9 cellular contexts compared by ENCODE assay signal in genomic region chr7:44196450-44196872, GRCh38. TPM values are rescaled to one million over a fixed set of nuclear protein-coding genes. Genes with fewer than 3 reads are reported as not detected.
A peak's percentile ranks its signal among the peaks of the same experiment; 100 is the strongest.
DNase-seq lines count a peak whose midpoint lies in the region; ATAC-seq and TF ChIP-seq lines count a peak whose summit lies in the region.
"Had no signal": no experiment of that assay in that cellular context is flagged by ENCODE, and none has a peak within 500 bp of the region (broad histone marks: within the 10 kb centered on the region; RNA-seq: fewer than 3 reads in every experiment).

No MANE protein-coding gene starts in this region.

- no peaks in the 10 kb centered on the region for H3K27me3 ChIP-seq in SJCRH30
- H3K27me3 ChIP-seq in endodermal cell (ENCODE audit: control insufficient read depth, insufficient read depth, low read length, poor library complexity, severe bottlenecking) = peaks cover 14% of the 10 kb centered on the region

- H3K27ac Mint-ChIP-seq in endodermal cell = no peak overlapping the region
- no peak overlapping the region for H3K27ac Mint-ChIP-seq in mesothelial cell of epicardium
- H3K27ac Mint-ChIP-seq: activated naive CD4-positive, alpha-beta T cell treated with anti-CD3 and anti-CD28 coated beads, Interleukin-2, amount 50 U/mL, for 72 hours had no signal

- WGBS in endodermal cell (ENCODE audit: insufficient coverage in 1 of 2, insufficient read length in 1 of 2), 2 experiments = 66 to 68% methylated on average over 3 of the region's 3 CpGs

- no peak for ATAC-seq in HG02870 (IDR thresholded peaks at IDR 0.05; ENCODE audit: unreplicated experiment)
- no peak for ATAC-seq in HG02798 (IDR thresholded peaks at IDR 0.05; ENCODE audit: poor library complexity, unreplicated experiment)
- ATAC-seq: activated naive CD4-positive, alpha-beta T cell treated with anti-CD3 and anti-CD28 coated beads, Interleukin-2, amount 50 U/mL, for 72 hours had no signal

- H3K27me3 Mint-ChIP-seq in endodermal cell (ENCODE audit: insufficient read depth) = peaks cover 20% of the 10 kb centered on the region
- peaks cover 32% of the 10 kb centered on the region for H3K27me3 Mint-ChIP-seq in mesothelial cell of epicardium (ENCODE audit: low read depth)

- H3K9me3 Mint-ChIP-seq in endodermal cell = no peaks in the 10 kb centered on the region
- no peaks in the 10 kb centered on the region for H3K9me3 Mint-ChIP-seq in mesothelial cell of epicardium

- no peak overlapping the region for H3K27ac ChIP-seq in SJCRH30
- no peak overlapping the region for H3K27ac ChIP-seq in endodermal cell (ENCODE audit: low read depth, low read length)

- H3K36me3 Mint-ChIP-seq in endodermal cell (ENCODE audit: low read depth) (no peaks in the 10 kb centered on the region), mesothelial cell of epicardium (no peaks in the 10 kb centered on the region)

- no peak overlapping the region for H3K9ac ChIP-seq in endodermal cell (ENCODE audit: extremely low read depth, low read length, poor library complexity, severe bottlenecking)

- DNase-seq in activated CD4-positive, alpha-beta T cell treated with anti-CD3 and anti-CD28 coated beads for 48 hours = peak; percentile 46
- no peak for DNase-seq in activated CD4-positive, alpha-beta T cell treated with anti-CD3 and anti-CD28 coated beads, Interleukin-2, amount 50 U/mL, for 4 hours
- DNase-seq in KBM-7 = peak; percentile 62
- peak; percentile 60 to 85 for DNase-seq in SJCRH30
- DNase-seq in endodermal cell = peak; percentile 88
- DNase-seq in mesothelial cell of epicardium (ENCODE audit: low spot score in 2 of 2, unreplicated experiment in 2 of 2) = peak in 1 of 2 experiments; percentile 63

- H3K36me3 ChIP-seq in SJCRH30 (no peaks in the 10 kb centered on the region), endodermal cell (ENCODE audit: control insufficient read depth, insufficient read depth, low read length) (no peaks in the 10 kb centered on the region)

- H3K4me1 ChIP-seq in SJCRH30 (peaks cover 11% of the 10 kb centered on the region), endodermal cell (ENCODE audit: control insufficient read depth, insufficient read depth, low read length) (no peaks in the 10 kb centered on the region)

- H3K4me3 Mint-ChIP-seq in endodermal cell = no peak overlapping the region
- no peak overlapping the region for H3K4me3 Mint-ChIP-seq in mesothelial cell of epicardium

- TF ChIP-seq CTCF in endodermal cell (conservative IDR thresholded peaks at IDR 0.05) = peak; percentile 77
- peak; percentile 67 for TF ChIP-seq CTCF in mesothelial cell of epicardium (IDR thresholded peaks at IDR 0.05; ENCODE audit: unreplicated experiment)

- H3K9me3 ChIP-seq in SJCRH30 (replicated peaks) (no peaks in the 10 kb centered on the region), endodermal cell (ENCODE audit: control insufficient read depth, low read length) (no peaks in the 10 kb centered on the region)

- H3K4me1 Mint-ChIP-seq in endodermal cell = peaks cover 4% of the 10 kb centered on the region
- peaks cover 1% of the 10 kb centered on the region for H3K4me1 Mint-ChIP-seq in mesothelial cell of epicardium

- in situ Hi-C loops in KBM-7 (cut with MboI; ENCODE audit: low pct_unique_long_range_greater_than_20kb, low sequenced_read_pairs) = no loop called here

- H3K4me3 ChIP-seq in SJCRH30 (no peak overlapping the region), endodermal cell (ENCODE audit: low read length) (no peak overlapping the region)

RNA-seq across cellular contexts. Expression of gene YKT6, which starts 4.3 kb away (rescaled TPM):
- 98.6 and 101 TPM in 2 replicates for total RNA-seq in SJCRH30 (2014; rRNA removed; shearing (Covaris generic))
- 100 to 1,000 TPM in 1 of 2 donors, 10 to 100 TPM in 1; 96.2 to 101 TPM for total RNA-seq in endodermal cell
- 93.6 TPM for polyA plus RNA-seq in endodermal cell (2013, experiment 1 of 2)
- 85.7 TPM for polyA plus RNA-seq in endodermal cell (2013, experiment 2 of 2)
- 80.6 to 85.0 TPM (median 83.7 TPM) in 3 replicates for total RNA-seq in mesothelial cell of epicardium

RNA-seq across cellular contexts. Expression of gene GCK, which starts 7.2 kb away (rescaled TPM):
- total RNA-seq in SJCRH30 (2014; rRNA removed; shearing (Covaris generic)) = not detected in 2 replicates
- total RNA-seq in endodermal cell (under 1 TPM; 0.29 to 0.48 TPM), mesothelial cell of epicardium (1.5 to 2.4 TPM (median 2.2 TPM) in 3 replicates)
- polyA plus RNA-seq in endodermal cell (2013, experiment 1 of 2) = 5.4 TPM
- polyA plus RNA-seq in endodermal cell (2013, experiment 2 of 2) = 5.5 TPM

RNA-seq across cellular contexts. Expression of gene MYL7, which starts 55.3 kb away (rescaled TPM):
- not detected in 2 replicates for total RNA-seq in SJCRH30 (2014; rRNA removed; shearing (Covaris generic))
- total RNA-seq in endodermal cell (100 to 1,000 TPM; 115 to 120 TPM), mesothelial cell of epicardium (11.4 to 14.3 TPM (median 12.5 TPM) in 3 replicates)
- polyA plus RNA-seq in endodermal cell (2013, experiment 1 of 2) = 102 TPM
- 140 TPM for polyA plus RNA-seq in endodermal cell (2013, experiment 2 of 2)
- total RNA-seq: activated naive CD4-positive, alpha-beta T cell treated with anti-CD3 and anti-CD28 coated beads, Interleukin-2, amount 50 U/mL, for 72 hours had no signal

Comparison
In these comparisons a context has a peak if more than half of its experiments do, and no peak if none do; other contexts are left out.
1. DNase-seq: peak in activated CD4-positive, alpha-beta T cell treated with anti-CD3 and anti-CD28 coated beads for 48 hours (single experiment), KBM-7 (single experiment), SJCRH30 (2 of 2) and endodermal cell (single experiment); none in activated CD4-positive, alpha-beta T cell treated with anti-CD3 and anti-CD28 coated beads, Interleukin-2, amount 50 U/mL, for 4 hours (0 of 2).
2. RNA of gene MYL7, which starts 55.3 kb away (total RNA-seq): 115 to 120 TPM in endodermal cell and 11.4 to 14.3 TPM in mesothelial cell of epicardium; not detected in SJCRH30; every median in the first group is over 10 times any median in the second.